13 cellular contexts compared by ENCODE assay signal in genomic region chr1:85611390-85611789, GRCh38. TPM values are rescaled to one million over a fixed set of nuclear protein-coding genes. Genes with fewer than 3 reads are reported as not detected.
DNase-seq lines count a peak whose midpoint lies in the region; ATAC-seq and TF ChIP-seq lines count a peak whose summit lies in the region.
"Had no signal": no experiment of that assay in that cellular context is flagged by ENCODE, and none has a peak within 500 bp of the region (broad histone marks: within the 10 kb centered on the region; RNA-seq: fewer than 3 reads in every experiment).

No MANE protein-coding gene starts in this region.

- POLR2A ChIA-PET in AG04450 (lab: Yijun Ruan, JAX) = interaction anchor here (1.0 to 3.5 kb wide), 10 partner anchors 8 to 303 kb away, joined by 3 to 88 read pairs (median 5); partner anchors contain the start of gene CCN1

- H3K79me1 ChIP-seq in neuronal stem cell (ENCODE audit: low read depth, low read length) = no peaks in the 10 kb centered on the region

- H2AFZ ChIP-seq in neuronal stem cell (ENCODE audit: low read length) = peak overlapping the region; percentile 1
- H2AFZ ChIP-seq: parathyroid adenoma had no signal

- no peak overlapping the region for H2BK12ac ChIP-seq in neuronal stem cell (ENCODE audit: low read length)

- no peak overlapping the region for H4K8ac ChIP-seq in neuronal stem cell (ENCODE audit: low read depth, low read length)

- H2AK5ac ChIP-seq in neuronal stem cell (ENCODE audit: low read depth, low read length) = no peak overlapping the region

- H3K27ac ChIP-seq in AG04450 (ENCODE audit: low read depth, low read length) (peak overlapping the region; percentile 99), neuronal stem cell (replicated peaks; ENCODE audit: low read length) (no peak overlapping the region)
- H3K27ac ChIP-seq: BLaER1 treated with 17β-estradiol and CSF1 and Interleukin-3, amounts not matched to agents 10 nM and 100 nM; parathyroid adenoma had no signal

- no peak overlapping the region for H3K18ac ChIP-seq in neuronal stem cell (ENCODE audit: low read length)

- peaks cover 15 to 28% of the 10 kb centered on the region in 2 donors for H3K4me1 ChIP-seq in neuronal stem cell (ENCODE audit: control insufficient read depth in 2 of 2, insufficient read depth in 1 of 2, low read depth in 1 of 2, low read length in 2 of 2)
- H3K4me1 ChIP-seq: BLaER1 treated with 17β-estradiol and CSF1 and Interleukin-3, amounts not matched to agents 10 nM and 100 nM; parathyroid adenoma had no signal

- DNase-seq in AG04450 (ENCODE audit: low read depth, low spot score) (peak; percentile 85), M059J (ENCODE audit: low read depth) (peak; percentile 75), dedifferentiated amniotic fluid mesenchymal stem cell (ENCODE audit: extremely low spot score) (peak; percentile 87), neuronal stem cell (ENCODE audit: low spot score) (no peak), hippocampal formation (lab: John Stamatoyannopoulos, UW) (no peak)
- no peak for DNase-seq in activated naive CD4-positive, alpha-beta T cell treated with Interleukin-2 at 50 U/mL for 16 hours
- no peak for DNase-seq in stimulated activated CD8-positive, alpha-beta memory T cell treated with anti-CD3 and anti-CD28 coated beads, Interleukin-4, amount 100 ng/mL, for 48 hours
- DNase-seq: NCI-H2107 had no signal

- TF ChIP-seq CTCF in AG04450 (IDR thresholded peaks at IDR 0.05; ENCODE audit: low read depth, low read length) = no peak

- H3K27me3 ChIP-seq in AG04450 (ENCODE audit: control insufficient read depth, insufficient read depth, low read length) (no peaks in the 10 kb centered on the region), neuronal stem cell (ENCODE audit: control insufficient read depth in 3 of 3, insufficient read depth in 3 of 3, low read depth in 1 of 3, low read length in 3 of 3) (no peaks in the 10 kb centered on the region)
- H3K27me3 ChIP-seq: BLaER1 treated with 17β-estradiol and CSF1 and Interleukin-3, amounts not matched to agents 10 nM and 100 nM; Peyer's patch had no signal

- H3K9me3 ChIP-seq in AG04450 (ENCODE audit: control insufficient read depth, insufficient read depth, low read length) (peaks cover 7% of the 10 kb centered on the region; the same call in 1 of the 2 replicates), neuronal stem cell (replicated peaks in 1 of 2; ENCODE audit: control insufficient read depth in 2 of 2, insufficient read depth in 1 of 2, low read depth in 1 of 2, low read length in 2 of 2) (peaks cover 0 to 3% of the 10 kb centered on the region in 2 donors)

- CTCF ChIA-PET in AG04450 (lab: Charles Lee) = interaction anchor here (0.6 to 3.0 kb wide), 2 partner anchors 81 to 1127 kb away, joined by 8 to 27 read pairs; no protein-coding TSS in a partner anchor

- no peak overlapping the region for H2BK5ac ChIP-seq in neuronal stem cell (ENCODE audit: low read length)

- H3K36me3 ChIP-seq in neuronal stem cell (replicated peaks in 1 of 2; ENCODE audit: control insufficient read depth in 2 of 2, insufficient read depth in 2 of 2, low read length in 2 of 2) = no peaks in the 10 kb centered on the region
- H3K36me3 ChIP-seq: Peyer's patch had no signal

- no peak overlapping the region for H3K4ac ChIP-seq in neuronal stem cell (ENCODE audit: low read length)

- no CpG with 5 or more reads among the region's 2 CpGs for WGBS in neuronal stem cell (ENCODE audit: extremely low coverage in 2 of 2, insufficient read length in 2 of 2, insufficient replicate concordance in 1 of 2), 2 donors

- ATAC-seq in GM21723 (IDR thresholded peaks at IDR 0.05; ENCODE audit: unreplicated experiment) = no peak
- ATAC-seq: WTC11 had no signal

- H4K91ac ChIP-seq in neuronal stem cell (ENCODE audit: low read depth, low read length, poor library complexity) = no peak overlapping the region

- H3K23ac ChIP-seq in neuronal stem cell (ENCODE audit: low read depth, low read length, poor library complexity) = no peak overlapping the region

- no peak overlapping the region for H3K9ac ChIP-seq in neuronal stem cell (ENCODE audit: low read depth, low read length, poor library complexity)
- H3K9ac ChIP-seq: BLaER1 treated with 17β-estradiol and CSF1 and Interleukin-3, amounts not matched to agents 10 nM and 100 nM; parathyroid adenoma had no signal

- H3K4me2 ChIP-seq in neuronal stem cell (ENCODE audit: insufficient read depth, low read length, poor library complexity, severe bottlenecking) = no peak overlapping the region
- H3K4me2 ChIP-seq: BLaER1 treated with 17β-estradiol and CSF1 and Interleukin-3, amounts not matched to agents 10 nM and 100 nM had no signal

- no peak overlapping the region for H2BK15ac ChIP-seq in neuronal stem cell (ENCODE audit: low read length)

- no peak overlapping the region for H2BK120ac ChIP-seq in neuronal stem cell (ENCODE audit: low read depth, low read length)

- peak overlapping the region; percentile 4; the same call in 1 of the 2 replicates for H3K4me3 ChIP-seq in AG04450 (ENCODE audit: low read depth, low read length)
- H3K4me3 ChIP-seq in neuronal stem cell (ENCODE audit: low read length in 2 of 2) = no peak overlapping the region
- H3K4me3 ChIP-seq: BLaER1 treated with 17β-estradiol and CSF1 and Interleukin-3, amounts not matched to agents 10 nM and 100 nM; Peyer's patch had no signal

- no peak overlapping the region for H3K14ac ChIP-seq in neuronal stem cell (ENCODE audit: low read length)

RNA-seq across cellular contexts. Expression of gene CCN1, which starts 30.8 kb away (rescaled TPM):
- polyA plus RNA-seq in AG04450 (2011; rRNA removed) = 194 and 206 TPM in 2 replicates
- polyA minus RNA-seq in AG04450 (2011; rRNA and poly(A)+ RNA removed) = 172 and 200 TPM in 2 replicates
- total RNA-seq in M059J (2014; rRNA removed; shearing (Covaris generic)) = 78.3 and 110 TPM in 2 replicates
- 66.8 TPM for polyA plus RNA-seq in neuronal stem cell (2013, experiment 1 of 2)
- 66.8 TPM for polyA plus RNA-seq in neuronal stem cell (2013, experiment 2 of 2)

Comparison
In these comparisons a context has a peak if more than half of its experiments do, and no peak if none do; other contexts are left out.
1. DNase-seq: peak in AG04450 (single experiment), M059J (single experiment) and dedifferentiated amniotic fluid mesenchymal stem cell (single experiment); none in neuronal stem cell (single experiment), activated naive CD4-positive, alpha-beta T cell treated with Interleukin-2 at 50 U/mL for 16 hours (single experiment), hippocampal formation (0 of 2) and stimulated activated CD8-positive, alpha-beta memory T cell treated with anti-CD3 and anti-CD28 coated beads, Interleukin-4, amount 100 ng/mL, for 48 hours (single experiment).